12 cellular contexts compared by ENCODE assay signal in the genomic region with DNA sequence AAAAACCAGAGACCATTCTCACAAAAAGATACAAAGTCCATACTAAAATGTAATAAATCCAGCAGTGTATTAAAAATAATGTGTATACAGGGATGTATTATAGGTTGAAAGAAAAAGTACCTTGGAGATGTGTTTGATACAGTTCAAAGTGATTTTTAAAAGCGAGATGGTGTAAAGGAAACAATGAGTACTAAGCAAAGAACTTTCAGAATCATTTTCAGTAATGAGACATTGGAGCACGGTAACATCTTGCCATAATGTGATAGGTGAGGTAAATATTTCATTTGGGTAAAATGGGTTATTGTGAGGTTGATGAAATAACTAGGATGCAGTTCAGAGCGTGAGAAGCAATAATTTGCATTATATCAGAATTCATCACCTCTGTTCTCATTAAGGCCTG. TPM values are rescaled to one million over a fixed set of nuclear protein-coding genes. Genes with fewer than 3 reads are reported as not detected.
DNase-seq lines count a peak whose midpoint lies in the region; ATAC-seq, FAIRE-seq and TF ChIP-seq lines count a peak whose summit lies in the region.
"Had no signal": no experiment of that assay in that cellular context is flagged by ENCODE, and none has a peak within 500 bp of the region (broad histone marks: within the 10 kb centered on the region; RNA-seq: fewer than 3 reads in every experiment).

No MANE protein-coding gene starts in this region.

- CTCF ChIA-PET in activated CD8-positive, alpha-beta memory T cell treated with anti-CD3 and anti-CD28 coated beads, Interleukin-2, amount 10 ng/mL, durations not matched to agents 7 days and 5 days (lab: Charles Lee): interaction anchor here (1.5 kb wide), 1 partner anchor 170 kb away, joined by 3 read pairs; no protein-coding TSS in a partner anchor
- CTCF ChIA-PET in PC-9 (lab: Charles Lee): no interaction called here

- H3K27me3 Mint-ChIP-seq in activated CD8-positive, alpha-beta memory T cell treated with anti-CD3 and anti-CD28 coated beads, Interleukin-2, amount 10 ng/mL, durations not matched to agents 7 days and 5 days: no peaks in the 10 kb centered on the region

- H3K27me3 ChIP-seq in PC-9 (ENCODE audit: insufficient read depth, low read depth): no peaks in the 10 kb centered on the region
- no peaks in the 10 kb centered on the region for H3K27me3 ChIP-seq in pancreas
- H3K27me3 ChIP-seq: foreskin keratinocyte had no signal

- H3K4me3 Mint-ChIP-seq in activated CD8-positive, alpha-beta memory T cell treated with anti-CD3 and anti-CD28 coated beads, Interleukin-2, amount 10 ng/mL, durations not matched to agents 7 days and 5 days: peak overlapping the region; percentile 22
- H3K4me3 Mint-ChIP-seq: neural crest cell had no signal

- peaks cover 23% of the 10 kb centered on the region for H3K36me3 Mint-ChIP-seq in activated CD8-positive, alpha-beta memory T cell treated with anti-CD3 and anti-CD28 coated beads, Interleukin-2, amount 10 ng/mL, durations not matched to agents 7 days and 5 days

- intact Hi-C loops in PC-9 (cut with micrococcal nuclease; ENCODE audit: unreplicated experiment) (loop anchor here (2.0 to 10.0 kb wide), 3 partner anchors 70 to 414 kb away; no protein-coding TSS in a partner anchor), pancreas (cut with DNase I) (loop anchor here in 1 of 3 donors (10.0 kb wide), 1 partner anchor 164 kb away; no protein-coding TSS in a partner anchor)

- H3K4me3 ChIP-seq in PC-9 (no peak overlapping the region), pancreas (no peak overlapping the region)

- H3K9me3 ChIP-seq in PC-9 (ENCODE audit: insufficient read depth, low read depth): no peaks in the 10 kb centered on the region
- H3K9me3 ChIP-seq in pancreas: no peaks in the 10 kb centered on the region

- peaks cover 62% of the 10 kb centered on the region for H3F3A ChIP-seq in PC-9 (ENCODE audit: insufficient read depth, low read depth)

- ATAC-seq in activated CD8-positive, alpha-beta memory T cell treated with anti-CD3 and anti-CD28 coated beads, Interleukin-2, amount 10 ng/mL, durations not matched to agents 7 days and 5 days: peak; percentile 76
- ATAC-seq in GM21723 (IDR thresholded peaks at IDR 0.05; ENCODE audit: unreplicated experiment) (peak; percentile 59), pancreas (no peak), GM19023 (IDR thresholded peaks at IDR 0.05; ENCODE audit: unreplicated experiment) (no peak)
- ATAC-seq: foreskin keratinocyte had no signal

- BruUV-seq in PC-9 (replicated peaks; lab: Mats Ljungman, UMichigan): no TSS peak

- H3K4me1 Mint-ChIP-seq in activated CD8-positive, alpha-beta memory T cell treated with anti-CD3 and anti-CD28 coated beads, Interleukin-2, amount 10 ng/mL, durations not matched to agents 7 days and 5 days: peaks cover 17% of the 10 kb centered on the region
- H3K4me1 Mint-ChIP-seq: neural crest cell had no signal

- peak overlapping the region; percentile 29; the same call in 1 of the 2 replicates for H3K27ac ChIP-seq in PC-9
- H3K27ac ChIP-seq in pancreas: no peak overlapping the region
- H3K27ac ChIP-seq: foreskin keratinocyte had no signal

- H3K4me2 ChIP-seq in PC-9: peak overlapping the region; percentile 50

- H3K79me2 ChIP-seq in PC-9 (ENCODE audit: low read depth): no peaks in the 10 kb centered on the region

- no peak overlapping the region for H2AFZ ChIP-seq in PC-9

- WGBS in pancreas, 2 donors: 64 to 83% methylated on average over 3 of the region's 3 CpGs

- no peak for DNase-seq in activated CD8-positive, alpha-beta memory T cell treated with anti-CD3 and anti-CD28 coated beads, Interleukin-2, amount 10 ng/mL, durations not matched to agents 7 days and 5 days
- DNase-seq in activated CD8-positive, alpha-beta memory T cell treated with anti-CD3 and anti-CD28 coated beads, Interleukin-2, amount 50 U/mL, for 48 hours: no peak
- DNase-seq in PC-9 (no peak), pancreas (no peak), mesenteric fat pad (ENCODE audit: low spot score) (no peak), UCSD-AML1 (lab: John Stamatoyannopoulos, UW; ENCODE audit: unreplicated experiment) (no peak)
- DNase-seq: foreskin keratinocyte, kidney glomerular epithelial cell, NCI-H1694 treated with DMSO at 0.1 percent for 48 hours had no signal

- no peaks in the 10 kb centered on the region for H3K9me2 ChIP-seq in PC-9 (ENCODE audit: insufficient read depth)

- no peaks in the 10 kb centered on the region for H3K36me3 ChIP-seq in PC-9 (ENCODE audit: low read depth)
- H3K36me3 ChIP-seq in pancreas: peaks cover 0 to 23% (median 15%) of the 10 kb centered on the region in 3 donors

- peaks cover 27% of the 10 kb centered on the region for H3K4me1 ChIP-seq in PC-9 (replicated peaks; ENCODE audit: insufficient read depth)
- H3K4me1 ChIP-seq in pancreas: no peaks in the 10 kb centered on the region
- H3K4me1 ChIP-seq: foreskin keratinocyte had no signal

- peak overlapping the region; percentile 78 for H3K27ac Mint-ChIP-seq in activated CD8-positive, alpha-beta memory T cell treated with anti-CD3 and anti-CD28 coated beads, Interleukin-2, amount 10 ng/mL, durations not matched to agents 7 days and 5 days

- peak; percentile 91 for FAIRE-seq in pancreas (lab: Jason Lieb, UNC)

- H3K9me3 Mint-ChIP-seq in activated CD8-positive, alpha-beta memory T cell treated with anti-CD3 and anti-CD28 coated beads, Interleukin-2, amount 10 ng/mL, durations not matched to agents 7 days and 5 days (ENCODE audit: low read depth): no peaks in the 10 kb centered on the region
- H3K9me3 Mint-ChIP-seq: neural crest cell had no signal

- H4K20me1 ChIP-seq in PC-9 (ENCODE audit: insufficient read depth): no peaks in the 10 kb centered on the region

- TF ChIP-seq CTCF in PC-9 (conservative IDR thresholded peaks at IDR 0.05) (no peak), pancreas (IDR thresholded peaks at IDR 0.05) (no peak)

- POLR2A ChIA-PET in PC-9 (lab: Charles Lee; ENCODE audit: unreplicated experiment): no interaction called here

RNA-seq across cellular contexts. Expression of gene EIF2S3, which starts 25.9 kb away (rescaled TPM):
- total RNA-seq in activated CD8-positive, alpha-beta memory T cell treated with anti-CD3 and anti-CD28 coated beads, Interleukin-2, amount 10 ng/mL, durations not matched to agents 7 days and 5 days: 100 to 1,000 TPM; 179 to 204 TPM
- 216 and 252 TPM in 2 replicates for total RNA-seq in PC-9 (2021)
- total RNA-seq in pancreas: 100 to 1,000 TPM in 4 of 6 donors, 10 to 100 TPM in 2; 84.4 to 139 (median 128) TPM
- polyA plus RNA-seq in pancreas: 10 to 100 TPM; 40.0 to 52.9 TPM
- 143 TPM for total RNA-seq in mesenteric fat pad

RNA-seq across cellular contexts. Expression of gene KLHL15, which starts 53.7 kb away (rescaled TPM):
- total RNA-seq in activated CD8-positive, alpha-beta memory T cell treated with anti-CD3 and anti-CD28 coated beads, Interleukin-2, amount 10 ng/mL, durations not matched to agents 7 days and 5 days: 10 to 100 TPM in 1 of 2 experiments, 1 to 10 TPM in 1; 9.5 to 11.5 TPM
- total RNA-seq in PC-9 (2021) (3.5 and 3.7 TPM in 2 replicates), pancreas (1 to 10 TPM; 3.3 to 4.7 (median 4.4) TPM), mesenteric fat pad (10.0 TPM)
- 1 to 10 TPM; 1.2 to 3.1 TPM for polyA plus RNA-seq in pancreas

Comparison
In these comparisons a context has a peak if more than half of its experiments do, and no peak if none do; other contexts are left out.
1. ATAC-seq: peak in activated CD8-positive, alpha-beta memory T cell treated with anti-CD3 and anti-CD28 coated beads, Interleukin-2, amount 10 ng/mL, durations not matched to agents 7 days and 5 days (single experiment) and GM21723 (single experiment); none in pancreas (0 of 4) and GM19023 (single experiment).